Comparison of ENCODE assay signal across 1 cellular context in the genomic region with DNA sequence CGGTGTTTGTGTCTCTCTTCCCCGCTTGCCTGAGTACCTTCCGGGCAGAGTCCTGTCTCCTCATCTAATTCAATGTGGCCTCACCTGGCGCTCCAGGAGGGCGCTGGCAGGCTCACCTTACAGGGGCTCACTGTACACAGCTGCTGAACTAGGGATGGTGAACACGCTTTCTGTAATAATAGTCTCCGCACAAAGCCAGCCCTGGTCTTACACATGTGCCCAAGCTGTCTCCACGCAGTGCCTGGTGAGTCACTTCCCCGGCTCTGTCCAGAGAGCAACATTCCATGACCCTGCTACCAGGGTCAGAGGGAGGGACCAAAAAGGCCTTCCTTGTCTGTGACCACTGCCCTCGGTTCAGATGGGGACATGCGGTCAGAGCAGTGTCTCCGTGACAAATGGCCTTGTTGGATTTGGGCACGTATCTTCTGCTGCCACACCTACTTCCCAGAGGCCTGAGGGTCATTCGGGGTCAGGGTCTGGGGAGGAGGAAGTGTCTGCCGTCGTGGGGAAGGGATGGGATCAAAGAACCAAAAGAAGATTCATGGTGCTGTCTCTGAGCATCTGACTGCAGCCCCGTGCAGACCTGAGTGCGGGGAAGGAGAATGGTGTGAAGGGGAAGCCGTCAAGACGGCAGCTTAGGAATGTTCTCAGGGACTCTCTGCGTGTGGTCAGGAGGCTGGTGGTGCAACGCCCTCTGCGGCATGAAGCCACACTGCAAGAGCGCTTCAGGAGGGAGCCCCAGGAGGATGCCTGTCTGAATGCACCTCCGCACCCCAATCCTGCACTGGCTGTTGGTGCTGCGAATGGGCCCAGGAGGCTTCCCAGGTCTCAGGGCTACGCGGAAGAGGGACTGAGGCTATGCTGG.
TF ChIP-seq lines count a peak whose summit lies in the region.

No MANE protein-coding gene starts in this region.

TF ChIP-seq in K562, 482 proteins besides CTCF, POLR2A, EP300 and RAD21 (continued from another document):
- TF ChIP-seq, protein P1, sequence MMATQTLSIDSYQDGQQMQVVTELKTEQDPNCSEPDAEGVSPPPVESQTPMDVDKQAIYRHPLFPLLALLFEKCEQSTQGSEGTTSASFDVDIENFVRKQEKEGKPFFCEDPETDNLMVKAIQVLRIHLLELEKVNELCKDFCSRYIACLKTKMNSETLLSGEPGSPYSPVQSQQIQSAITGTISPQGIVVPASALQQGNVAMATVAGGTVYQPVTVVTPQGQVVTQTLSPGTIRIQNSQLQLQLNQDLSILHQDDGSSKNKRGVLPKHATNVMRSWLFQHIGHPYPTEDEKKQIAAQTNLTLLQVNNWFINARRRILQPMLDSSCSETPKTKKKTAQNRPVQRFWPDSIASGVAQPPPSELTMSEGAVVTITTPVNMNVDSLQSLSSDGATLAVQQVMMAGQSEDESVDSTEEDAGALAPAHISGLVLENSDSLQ (IDR thresholded peaks at IDR 0.05), result peak; percentile 87
- TF ChIP-seq, protein P2, sequence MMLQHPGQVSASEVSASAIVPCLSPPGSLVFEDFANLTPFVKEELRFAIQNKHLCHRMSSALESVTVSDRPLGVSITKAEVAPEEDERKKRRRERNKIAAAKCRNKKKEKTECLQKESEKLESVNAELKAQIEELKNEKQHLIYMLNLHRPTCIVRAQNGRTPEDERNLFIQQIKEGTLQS (IDR thresholded peaks at IDR 0.05), result peak; percentile 81
- TF ChIP-seq, protein P2 (CRISPR knock-in tag; conservative IDR thresholded peaks at IDR 0.05), result no peak
- TF ChIP-seq FOXA3 (CRISPR knock-in tag; conservative IDR thresholded peaks at IDR 0.05 in 1 of 2, IDR thresholded peaks at IDR 0.05 in 1 of 2), result no peak
- TF ChIP-seq JUN (IDR thresholded peaks at IDR 0.05; ENCODE audit: borderline replicate concordance, low read depth, low read length), result peak; percentile 68; the same call in 1 of the 2 replicates
- peak; percentile 23; the same call in 1 of the 2 replicates for TF ChIP-seq JUN (CRISPR knock-in tag; IDR thresholded peaks at IDR 0.05; ENCODE audit: borderline replicate concordance)
- peak; percentile 38; the same call in 1 of the 2 replicates for TF ChIP-seq CBFA2T2 (conservative IDR thresholded peaks at IDR 0.05)
- TF ChIP-seq MEIS2 (IDR thresholded peaks at IDR 0.05; ENCODE audit: partially characterized antibody), result peak; percentile 97
- TF ChIP-seq, protein P3, sequence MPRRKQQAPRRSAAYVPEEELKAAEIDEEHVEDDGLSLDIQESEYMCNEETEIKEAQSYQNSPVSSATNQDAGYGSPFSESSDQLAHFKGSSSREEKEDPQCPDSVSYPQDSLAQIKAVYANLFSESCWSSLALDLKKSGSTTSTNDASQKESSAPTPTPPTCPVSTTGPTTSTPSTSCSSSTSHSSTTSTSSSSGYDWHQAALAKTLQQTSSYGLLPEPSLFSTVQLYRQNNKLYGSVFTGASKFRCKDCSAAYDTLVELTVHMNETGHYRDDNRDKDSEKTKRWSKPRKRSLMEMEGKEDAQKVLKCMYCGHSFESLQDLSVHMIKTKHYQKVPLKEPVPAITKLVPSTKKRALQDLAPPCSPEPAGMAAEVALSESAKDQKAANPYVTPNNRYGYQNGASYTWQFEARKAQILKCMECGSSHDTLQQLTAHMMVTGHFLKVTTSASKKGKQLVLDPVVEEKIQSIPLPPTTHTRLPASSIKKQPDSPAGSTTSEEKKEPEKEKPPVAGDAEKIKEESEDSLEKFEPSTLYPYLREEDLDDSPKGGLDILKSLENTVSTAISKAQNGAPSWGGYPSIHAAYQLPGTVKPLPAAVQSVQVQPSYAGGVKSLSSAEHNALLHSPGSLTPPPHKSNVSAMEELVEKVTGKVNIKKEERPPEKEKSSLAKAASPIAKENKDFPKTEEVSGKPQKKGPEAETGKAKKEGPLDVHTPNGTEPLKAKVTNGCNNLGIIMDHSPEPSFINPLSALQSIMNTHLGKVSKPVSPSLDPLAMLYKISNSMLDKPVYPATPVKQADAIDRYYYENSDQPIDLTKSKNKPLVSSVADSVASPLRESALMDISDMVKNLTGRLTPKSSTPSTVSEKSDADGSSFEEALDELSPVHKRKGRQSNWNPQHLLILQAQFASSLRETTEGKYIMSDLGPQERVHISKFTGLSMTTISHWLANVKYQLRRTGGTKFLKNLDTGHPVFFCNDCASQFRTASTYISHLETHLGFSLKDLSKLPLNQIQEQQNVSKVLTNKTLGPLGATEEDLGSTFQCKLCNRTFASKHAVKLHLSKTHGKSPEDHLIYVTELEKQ (CRISPR knock-in tag; IDR thresholded peaks at IDR 0.05), result no peak
- TF ChIP-seq CXXC5 (CRISPR knock-in tag; IDR thresholded peaks at IDR 0.05), result peak; percentile 51; the same call in 1 of the 2 replicates
- peak; percentile 18; the same call in 1 of the 2 replicates for TF ChIP-seq NFIC (IDR thresholded peaks at IDR 0.05)
- TF ChIP-seq, protein P4, sequence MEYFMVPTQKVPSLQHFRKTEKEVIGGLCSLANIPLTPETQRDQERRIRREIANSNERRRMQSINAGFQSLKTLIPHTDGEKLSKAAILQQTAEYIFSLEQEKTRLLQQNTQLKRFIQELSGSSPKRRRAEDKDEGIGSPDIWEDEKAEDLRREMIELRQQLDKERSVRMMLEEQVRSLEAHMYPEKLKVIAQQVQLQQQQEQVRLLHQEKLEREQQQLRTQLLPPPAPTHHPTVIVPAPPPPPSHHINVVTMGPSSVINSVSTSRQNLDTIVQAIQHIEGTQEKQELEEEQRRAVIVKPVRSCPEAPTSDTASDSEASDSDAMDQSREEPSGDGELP (CRISPR knock-in tag; IDR thresholded peaks at IDR 0.05; ENCODE audit: borderline replicate concordance), result peak; percentile 46; the same call in 1 of the 2 replicates
- TF ChIP-seq CTBP1 (IDR thresholded peaks at IDR 0.05; ENCODE audit: borderline replicate concordance), result peak; percentile 82; the same call in 1 of the 2 replicates
- TF ChIP-seq MAFK (IDR thresholded peaks at IDR 0.05; ENCODE audit: low read length), result no peak
- peak; percentile 58 for TF ChIP-seq MGA (IDR thresholded peaks at IDR 0.05)
- TF ChIP-seq ARID1B (IDR thresholded peaks at IDR 0.05), result peak; percentile 75
- TF ChIP-seq ZNF584 (CRISPR knock-in tag; IDR thresholded peaks at IDR 0.05; ENCODE audit: low read depth), result 0 out of 2 replicates have a peak, but pooled peaks have one; percentile 49
- TF ChIP-seq ATF1 (CRISPR knock-in tag; IDR thresholded peaks at IDR 0.05), result no peak
- TF ChIP-seq ATF1 (tag; IDR thresholded peaks at IDR 0.05), result peak; percentile 56
- peak in 1 of 2 experiments; percentile 64; a peak in 1 of 4 replicates for TF ChIP-seq HDAC1 (IDR thresholded peaks at IDR 0.05)
- TF ChIP-seq L3MBTL2 (IDR thresholded peaks at IDR 0.05), result peak; percentile 73; the same call in 1 of the 2 replicates
- peak; percentile 82 for TF ChIP-seq NCOA1 (IDR thresholded peaks at IDR 0.05; ENCODE audit: low read depth)
- TF ChIP-seq ZKSCAN3 (CRISPR knock-in tag; IDR thresholded peaks at IDR 0.05), result no peak
- peak; percentile 91 for TF ChIP-seq NR2C1 (IDR thresholded peaks at IDR 0.05)
- peak; percentile 96 for TF ChIP-seq NR2C1 (tag; IDR thresholded peaks at IDR 0.05)
- peak; percentile 86 for TF ChIP-seq NCOR1 (IDR thresholded peaks at IDR 0.05)
- TF ChIP-seq JUNB (CRISPR knock-in tag; conservative IDR thresholded peaks at IDR 0.05), result no peak
- TF ChIP-seq MAX (CRISPR knock-in tag; IDR thresholded peaks at IDR 0.05), result peak; percentile 85
- TF ChIP-seq, protein P5, sequence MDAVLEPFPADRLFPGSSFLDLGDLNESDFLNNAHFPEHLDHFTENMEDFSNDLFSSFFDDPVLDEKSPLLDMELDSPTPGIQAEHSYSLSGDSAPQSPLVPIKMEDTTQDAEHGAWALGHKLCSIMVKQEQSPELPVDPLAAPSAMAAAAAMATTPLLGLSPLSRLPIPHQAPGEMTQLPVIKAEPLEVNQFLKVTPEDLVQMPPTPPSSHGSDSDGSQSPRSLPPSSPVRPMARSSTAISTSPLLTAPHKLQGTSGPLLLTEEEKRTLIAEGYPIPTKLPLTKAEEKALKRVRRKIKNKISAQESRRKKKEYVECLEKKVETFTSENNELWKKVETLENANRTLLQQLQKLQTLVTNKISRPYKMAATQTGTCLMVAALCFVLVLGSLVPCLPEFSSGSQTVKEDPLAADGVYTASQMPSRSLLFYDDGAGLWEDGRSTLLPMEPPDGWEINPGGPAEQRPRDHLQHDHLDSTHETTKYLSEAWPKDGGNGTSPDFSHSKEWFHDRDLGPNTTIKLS (IDR thresholded peaks at IDR 0.05; ENCODE audit: borderline replicate concordance, low read depth), result no peak
- peak; percentile 53; the same call in 1 of the 2 replicates for TF ChIP-seq MTA2 (IDR thresholded peaks at IDR 0.05; ENCODE audit: low read depth)
- TF ChIP-seq TBL1XR1 (IDR thresholded peaks at IDR 0.05; ENCODE audit: low read length in 2 of 2), result peak in 1 of 2 experiments; percentile 55; a peak in 1 of 4 replicates
- TF ChIP-seq ETV1 (tag; conservative IDR thresholded peaks at IDR 0.05; ENCODE audit: low read depth), result peak; percentile 36; the same call in 1 of the 2 replicates
- TF ChIP-seq SIN3B (IDR thresholded peaks at IDR 0.05; ENCODE audit: low read depth), result no peak
- TF ChIP-seq NFRKB (IDR thresholded peaks at IDR 0.05; ENCODE audit: low read depth), result no peak
- peak in 1 of 2 experiments; percentile 62; a peak in 2 of 4 replicates for TF ChIP-seq TEAD1 (CRISPR knock-in tag; IDR thresholded peaks at IDR 0.05)
- TF ChIP-seq EP400 (IDR thresholded peaks at IDR 0.05), result peak; percentile 49
- TF ChIP-seq SMARCA4 (IDR thresholded peaks at IDR 0.05), result peak; percentile 53; the same call in 1 of the 2 replicates
- TF ChIP-seq RBBP5 (IDR thresholded peaks at IDR 0.05; ENCODE audit: borderline replicate concordance, insufficient read depth, low read length, poor library complexity, severe bottlenecking), result peak; percentile 57
TF ChIP-seq in K562: peak in this region for 59.
